1 cellular context compared by ENCODE assay signal in the genomic region with DNA sequence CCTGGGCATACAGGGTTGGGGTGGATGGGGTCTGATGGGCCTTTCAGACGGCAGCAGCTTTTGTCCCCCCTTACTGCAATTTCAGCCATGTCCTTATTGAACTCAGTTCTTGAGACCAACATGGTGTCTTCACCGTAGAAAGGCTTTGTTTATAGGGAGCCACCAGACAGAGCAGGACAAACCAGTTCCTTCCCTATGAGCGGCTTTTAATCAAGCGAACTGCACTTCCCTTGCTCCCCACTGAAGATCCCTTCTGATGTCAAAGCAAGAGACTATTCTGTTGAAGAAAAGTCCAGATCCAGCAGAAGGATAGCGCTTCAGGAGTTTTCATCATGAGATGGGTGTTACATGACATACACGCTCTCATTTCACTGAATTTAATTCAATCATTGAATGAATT.
TF ChIP-seq lines count a peak whose summit lies in the region.

No MANE protein-coding gene starts in this region.

TF ChIP-seq in GM23338, 12 proteins besides CTCF, POLR2A, EP300 and RAD21 (continued from another document):
- TF ChIP-seq, protein P1, sequence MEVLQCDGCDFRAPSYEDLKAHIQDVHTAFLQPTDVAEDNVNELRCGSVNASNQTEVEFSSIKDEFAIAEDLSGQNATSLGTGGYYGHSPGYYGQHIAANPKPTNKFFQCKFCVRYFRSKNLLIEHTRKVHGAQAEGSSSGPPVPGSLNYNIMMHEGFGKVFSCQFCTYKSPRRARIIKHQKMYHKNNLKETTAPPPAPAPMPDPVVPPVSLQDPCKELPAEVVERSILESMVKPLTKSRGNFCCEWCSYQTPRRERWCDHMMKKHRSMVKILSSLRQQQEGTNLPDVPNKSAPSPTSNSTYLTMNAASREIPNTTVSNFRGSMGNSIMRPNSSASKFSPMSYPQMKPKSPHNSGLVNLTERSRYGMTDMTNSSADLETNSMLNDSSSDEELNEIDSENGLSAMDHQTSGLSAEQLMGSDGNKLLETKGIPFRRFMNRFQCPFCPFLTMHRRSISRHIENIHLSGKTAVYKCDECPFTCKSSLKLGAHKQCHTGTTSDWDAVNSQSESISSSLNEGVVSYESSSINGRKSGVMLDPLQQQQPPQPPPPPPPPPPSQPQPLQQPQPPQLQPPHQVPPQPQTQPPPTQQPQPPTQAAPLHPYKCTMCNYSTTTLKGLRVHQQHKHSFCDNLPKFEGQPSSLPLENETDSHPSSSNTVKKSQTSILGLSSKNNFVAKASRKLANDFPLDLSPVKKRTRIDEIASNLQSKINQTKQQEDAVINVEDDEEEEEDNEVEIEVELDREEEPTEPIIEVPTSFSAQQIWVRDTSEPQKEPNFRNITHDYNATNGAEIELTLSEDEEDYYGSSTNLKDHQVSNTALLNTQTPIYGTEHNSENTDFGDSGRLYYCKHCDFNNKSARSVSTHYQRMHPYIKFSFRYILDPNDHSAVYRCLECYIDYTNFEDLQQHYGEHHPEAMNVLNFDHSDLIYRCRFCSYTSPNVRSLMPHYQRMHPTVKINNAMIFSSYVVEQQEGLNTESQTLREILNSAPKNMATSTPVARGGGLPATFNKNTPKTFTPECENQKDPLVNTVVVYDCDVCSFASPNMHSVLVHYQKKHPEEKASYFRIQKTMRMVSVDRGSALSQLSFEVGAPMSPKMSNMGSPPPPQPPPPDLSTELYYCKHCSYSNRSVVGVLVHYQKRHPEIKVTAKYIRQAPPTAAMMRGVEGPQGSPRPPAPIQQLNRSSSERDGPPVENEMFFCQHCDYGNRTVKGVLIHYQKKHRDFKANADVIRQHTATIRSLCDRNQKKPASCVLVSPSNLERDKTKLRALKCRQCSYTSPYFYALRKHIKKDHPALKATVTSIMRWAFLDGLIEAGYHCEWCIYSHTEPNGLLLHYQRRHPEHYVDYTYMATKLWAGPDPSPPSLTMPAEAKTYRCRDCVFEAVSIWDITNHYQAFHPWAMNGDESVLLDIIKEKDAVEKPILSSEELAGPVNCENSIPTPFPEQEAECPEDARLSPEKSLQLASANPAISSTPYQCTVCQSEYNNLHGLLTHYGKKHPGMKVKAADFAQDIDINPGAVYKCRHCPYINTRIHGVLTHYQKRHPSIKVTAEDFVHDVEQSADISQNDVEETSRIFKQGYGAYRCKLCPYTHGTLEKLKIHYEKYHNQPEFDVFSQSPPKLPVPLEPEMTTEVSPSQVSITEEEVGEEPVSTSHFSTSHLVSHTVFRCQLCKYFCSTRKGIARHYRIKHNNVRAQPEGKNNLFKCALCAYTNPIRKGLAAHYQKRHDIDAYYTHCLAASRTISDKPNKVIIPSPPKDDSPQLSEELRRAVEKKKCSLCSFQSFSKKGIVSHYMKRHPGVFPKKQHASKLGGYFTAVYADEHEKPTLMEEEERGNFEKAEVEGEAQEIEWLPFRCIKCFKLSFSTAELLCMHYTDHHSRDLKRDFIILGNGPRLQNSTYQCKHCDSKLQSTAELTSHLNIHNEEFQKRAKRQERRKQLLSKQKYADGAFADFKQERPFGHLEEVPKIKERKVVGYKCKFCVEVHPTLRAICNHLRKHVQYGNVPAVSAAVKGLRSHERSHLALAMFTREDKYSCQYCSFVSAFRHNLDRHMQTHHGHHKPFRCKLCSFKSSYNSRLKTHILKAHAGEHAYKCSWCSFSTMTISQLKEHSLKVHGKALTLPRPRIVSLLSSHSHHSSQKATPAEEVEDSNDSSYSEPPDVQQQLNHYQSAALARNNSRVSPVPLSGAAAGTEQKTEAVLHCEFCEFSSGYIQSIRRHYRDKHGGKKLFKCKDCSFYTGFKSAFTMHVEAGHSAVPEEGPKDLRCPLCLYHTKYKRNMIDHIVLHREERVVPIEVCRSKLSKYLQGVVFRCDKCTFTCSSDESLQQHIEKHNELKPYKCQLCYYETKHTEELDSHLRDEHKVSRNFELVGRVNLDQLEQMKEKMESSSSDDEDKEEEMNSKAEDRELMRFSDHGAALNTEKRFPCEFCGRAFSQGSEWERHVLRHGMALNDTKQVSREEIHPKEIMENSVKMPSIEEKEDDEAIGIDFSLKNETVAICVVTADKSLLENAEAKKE (CRISPR knock-in tag; IDR thresholded peaks at IDR 0.05): no peak
- TF ChIP-seq POLR2AphosphoS5 (IDR thresholded peaks at IDR 0.05; ENCODE audit: low read depth) (no peak), STAT1 (IDR thresholded peaks at IDR 0.05; ENCODE audit: unreplicated experiment) (no peak), ETS1 (IDR thresholded peaks at IDR 0.05) (no peak)
